8 cellular contexts compared by ENCODE assay signal in the genomic region with DNA sequence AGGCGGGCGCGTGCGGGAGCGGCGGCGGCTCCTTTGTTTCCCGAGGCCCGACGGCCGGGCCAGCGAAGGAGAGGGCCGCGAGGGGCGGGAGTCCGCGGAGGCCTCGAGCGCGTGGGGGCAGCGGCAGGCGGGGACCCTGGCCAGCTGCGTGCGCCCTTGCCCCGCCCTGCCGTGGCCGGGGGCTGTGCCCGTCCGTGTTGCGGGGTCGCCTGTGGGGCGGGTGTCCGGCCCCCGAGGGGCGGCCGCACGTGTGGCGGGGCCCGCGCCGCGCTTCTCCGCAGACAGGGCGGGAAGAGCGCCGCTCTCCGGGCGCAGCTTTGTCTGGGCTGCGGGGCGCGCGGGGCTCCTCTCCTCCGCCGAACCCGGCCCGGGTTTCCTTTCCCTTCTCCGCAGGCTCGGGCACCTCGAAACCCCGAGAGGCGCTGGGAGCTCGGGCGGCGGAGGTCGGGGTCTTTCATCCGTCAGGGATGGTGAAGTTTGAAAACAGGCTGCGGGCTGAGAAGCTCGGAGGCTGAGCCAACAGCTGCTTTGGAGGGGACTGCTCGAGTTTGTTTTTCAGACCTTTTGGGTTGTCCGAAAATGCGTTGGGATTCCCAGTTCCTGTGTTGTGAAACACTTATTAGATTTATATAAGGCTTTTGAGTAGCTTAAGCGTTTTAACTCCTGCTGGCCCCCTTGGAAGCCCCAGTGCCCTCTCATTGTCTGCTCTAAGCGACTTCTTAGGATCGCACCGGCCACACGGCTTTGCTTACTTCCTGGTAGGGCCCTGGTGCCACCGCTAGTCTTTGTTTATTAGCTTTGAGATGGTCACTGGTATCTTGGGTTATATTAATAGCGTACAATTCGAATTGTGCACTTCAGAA. TPM values are rescaled to one million over a fixed set of nuclear protein-coding genes. Genes with fewer than 3 reads are reported as not detected.
DNase-seq lines count a peak whose midpoint lies in the region; ATAC-seq, FAIRE-seq and TF ChIP-seq lines count a peak whose summit lies in the region.

No MANE protein-coding gene starts in this region.

- H3K4me2 ChIP-seq in SU-DHL-6 (ENCODE audit: low read depth, low read length, poor library complexity, severe bottlenecking) = peak overlapping the region; percentile 73

- intact Hi-C loops in sciatic nerve (cut with DNase I) = loop anchor here (10.0 kb wide), 1 partner anchor 90 kb away; the partner anchor contains the start of gene FBXL22

- H3K79me2 ChIP-seq in SU-DHL-6 (ENCODE audit: insufficient read depth, low read length) = peaks cover 37% of the 10 kb centered on the region

- no peak for FAIRE-seq in HTR-8/SVneo (lab: Jason Lieb, UNC)

- H2AFZ ChIP-seq in SU-DHL-6 (ENCODE audit: low read depth, low read length, severe bottlenecking) = peak overlapping the region; percentile 81

- H3K36me3 ChIP-seq in SU-DHL-6 (ENCODE audit: low read length) (no peaks in the 10 kb centered on the region), brain microvascular endothelial cell (replicated peaks) (no peaks in the 10 kb centered on the region)

- in situ Hi-C loops in brain microvascular endothelial cell (cut with HindIII; ENCODE audit: low pct_ligation_motif_present, low sequenced_read_pairs) = no loop called here

- 0 out of 2 replicates have a peak, but pooled peaks cover under 1% of the 10 kb centered on the region for H3F3A ChIP-seq in SU-DHL-6 (ENCODE audit: insufficient read depth)

- peaks cover 28% of the 10 kb centered on the region for H4K20me1 ChIP-seq in SU-DHL-6 (ENCODE audit: low read depth, low read length)

- H3K27ac ChIP-seq in SU-DHL-6 (ENCODE audit: low read depth, low read length) (peak overlapping the region; percentile 53), brain microvascular endothelial cell (peak overlapping the region; percentile 80)

- H3K9ac ChIP-seq in SU-DHL-6 (ENCODE audit: low read length) = peak overlapping the region; percentile 71

- no peaks in the 10 kb centered on the region for H3K9me2 ChIP-seq in SU-DHL-6 (replicated peaks; ENCODE audit: insufficient read depth, low read length)

- DNase-seq in DMS 273 treated with DMSO at 0.1 percent for 48 hours (lab: John Stamatoyannopoulos, UW) (peak; percentile 21), brain microvascular endothelial cell (peak; percentile 45), sciatic nerve (ENCODE audit: low spot score) (peak; percentile 75), HTR-8/SVneo (ENCODE audit: insufficient read length, low spot score) (no peak)

- peak; percentile 27; the same call in 1 of the 2 replicates for TF ChIP-seq CTCF in LNCAP (IDR thresholded peaks at IDR 0.05)
- no peak for TF ChIP-seq CTCF in SU-DHL-6 (IDR thresholded peaks at IDR 0.05; ENCODE audit: insufficient read depth, low read length, poor library complexity, severe bottlenecking)
- TF ChIP-seq CTCF in brain microvascular endothelial cell (IDR thresholded peaks at IDR 0.05; ENCODE audit: low read depth, low read length, missing control alignments) = peak; percentile 42

- peak overlapping the region; percentile 83 for H3K4me3 ChIP-seq in SU-DHL-6 (ENCODE audit: insufficient read depth, low read length, poor library complexity, severe bottlenecking)
- peak overlapping the region; percentile 84 for H3K4me3 ChIP-seq in brain microvascular endothelial cell (ENCODE audit: low read depth, low read length)
- peak overlapping the region; percentile 73 for H3K4me3 ChIP-seq in iPS-18c (ENCODE audit: insufficient read depth, low read depth, low read length)

- H3K27me3 ChIP-seq in SU-DHL-6 (ENCODE audit: low read length) (no peaks in the 10 kb centered on the region), brain microvascular endothelial cell (replicated peaks) (no peaks in the 10 kb centered on the region)

- ATAC-seq in GM21515 (IDR thresholded peaks at IDR 0.05; ENCODE audit: unreplicated experiment) (peak; percentile 6), sciatic nerve (no peak)

- H3K9me3 ChIP-seq in SU-DHL-6 (ENCODE audit: insufficient read depth, low read length) = no peaks in the 10 kb centered on the region
- H3K9me3 ChIP-seq in iPS-18c (ENCODE audit: control insufficient read depth, insufficient read depth, low read length) = peaks cover 4% of the 10 kb centered on the region

RNA-seq across cellular contexts. Expression of gene USP3, which starts 0.8 kb away (rescaled TPM):
- 58.2 TPM for total RNA-seq in sciatic nerve
